ENCODE assay signal across 18 cellular contexts in genomic region chr6:154901856-154902552, GRCh38.
"Had no signal": no experiment of that assay in that cellular context is flagged by ENCODE, and none has a peak within 500 bp of the region (broad histone marks: within the 10 kb centered on the region; RNA-seq: fewer than 3 reads in every experiment).

No MANE protein-coding gene starts in this region.

- ATAC-seq: activated CD8-positive, alpha-beta T cell treated with anti-CD3 and anti-CD28 coated beads, Interleukin-2, amount 10 ng/mL, durations not matched to agents 7 days and 5 days; activated naive CD8-positive, alpha-beta T cell treated with anti-CD3 and anti-CD28 coated beads, Interleukin-2, amount 50 U/mL, for 24 hours; left colon; WTC11 had no signal

- H3K36me3 ChIP-seq: tibial artery had no signal

- H3K9me3 ChIP-seq: ascending aorta, esophagus squamous epithelium, tibial artery had no signal

- H3K4me3 ChIP-seq: ascending aorta, esophagus squamous epithelium, tibial artery had no signal

- DNase-seq: activated CD4-positive, alpha-beta T cell treated with anti-CD3 and anti-CD28 coated beads for 48 hours; activated CD8-positive, alpha-beta T cell treated with anti-CD3 and anti-CD28 coated beads, Interleukin-2, amount 10 ng/mL, durations not matched to agents 7 days and 5 days; activated naive CD4-positive, alpha-beta T cell treated with anti-CD3 and anti-CD28 coated beads, Interleukin-2, amount 10 ng/mL, durations not matched to agents 7 days and 5 days; activated naive CD8-positive, alpha-beta T cell treated with anti-CD3 and anti-CD28 coated beads, Interleukin-2, amount 50 U/mL, for 24 hours; activated T-cell treated with anti-CD3 and anti-CD28 coated beads, Interleukin-2, amount 50 U/mL, for 24 hours; effector memory CD4-positive, alpha-beta T cell; esophagus squamous epithelium; islet precursor cell; left colon; nephron progenitor cell; stimulated activated CD4-positive, alpha-beta T cell treated with anti-CD3 and anti-CD28 coated beads, Interleukin-12 subunit alpha, Interleukin-12 subunit beta, amount 100 ng/mL, for 4 hours; stimulated activated CD4-positive, alpha-beta T cell treated with anti-CD3 and anti-CD28 coated beads, Interleukin-1b, Interleukin-23, amount 100 ng/mL, for 48 hours; stimulated activated CD8-positive, alpha-beta memory T cell treated with anti-CD3 and anti-CD28 coated beads, Interleukin-4, amount 100 ng/mL, for 48 hours; stimulated activated naive CD4-positive, alpha-beta T cell treated with Interleukin-2 at 50 U/mL for 16 hours; T-helper 2 cell; tibial artery had no signal

- H3K27me3 ChIP-seq: ascending aorta, esophagus squamous epithelium, tibial artery had no signal

- H3K4me1 ChIP-seq: ascending aorta, esophagus squamous epithelium, tibial artery had no signal

- H3K27ac ChIP-seq: esophagus squamous epithelium, tibial artery had no signal
